9 cellular contexts compared by ENCODE assay signal in genomic region chr9:33264473-33265177, GRCh38. TPM values are rescaled to one million over a fixed set of nuclear protein-coding genes. Genes with fewer than 3 reads are reported as not detected.
A peak's percentile ranks its signal among the peaks of the same experiment; 100 is the strongest.
DNase-seq lines count a peak whose midpoint lies in the region; ATAC-seq, FAIRE-seq and TF ChIP-seq lines count a peak whose summit lies in the region.
"Had no signal": no experiment of that assay in that cellular context is flagged by ENCODE, and none has a peak within 500 bp of the region (broad histone marks: within the 10 kb centered on the region; RNA-seq: fewer than 3 reads in every experiment).

BAG1 (minus strand) TSS chr9:33264708.
CHMP5 (plus strand) TSS chr9:33265049; CDS start chr9:33265079, 30 bp downstream.

- peak; percentile 89 for ATAC-seq in GM18907 (IDR thresholded peaks at IDR 0.05; ENCODE audit: unreplicated experiment)
- ATAC-seq in HG03159 (IDR thresholded peaks at IDR 0.05; ENCODE audit: unreplicated experiment) = peak; percentile 81

- no peaks in the 10 kb centered on the region for H3K9me3 ChIP-seq in small intestine (ENCODE audit: control insufficient read depth, low read depth)

- H3K36me3 ChIP-seq in bronchial epithelial cell (ENCODE audit: control insufficient read depth, insufficient read depth, low read length) (peaks cover 14% of the 10 kb centered on the region), small intestine (ENCODE audit: control insufficient read depth in 2 of 2, insufficient read depth in 2 of 2, low read length in 2 of 2) (peaks cover 11 to 15% of the 10 kb centered on the region in 2 donors)

- TF ChIP-seq CTCF in WI38 (IDR thresholded peaks at IDR 0.05; ENCODE audit: low read depth, low read length) (0 out of 2 replicates have a peak, but pooled peaks have one; percentile 22), bronchial epithelial cell (IDR thresholded peaks at IDR 0.05; ENCODE audit: insufficient read depth, low read length, severe bottlenecking) (peak; percentile 30)

- FAIRE-seq in bronchial epithelial cell (lab: Jason Lieb, UNC) = no peak
- no peak for FAIRE-seq in small intestine (lab: Jason Lieb, UNC)
- FAIRE-seq: colon had no signal

- peaks cover 3 to 5% of the 10 kb centered on the region in 2 donors for H3K4me1 ChIP-seq in small intestine (ENCODE audit: control insufficient read depth in 2 of 2, insufficient read depth in 1 of 2, low read depth in 1 of 2, low read length in 1 of 2)

- peak within 1 kb of the TSS; percentile 86 to 90 for H3K27ac ChIP-seq in small intestine (ENCODE audit: low read depth in 1 of 2, low read length in 1 of 2)

- WGBS in small intestine, 3 donors = 0% methylated on average over 49 to 67 of the region's 67 CpGs

- DNase-seq in AG08395 (ENCODE audit: low spot score) (peak; percentile 99), NCI-H2227 treated with DMSO at 0.1 percent for 48 hours (lab: John Stamatoyannopoulos, UW) (peak; percentile 97), bronchial epithelial cell (ENCODE audit: low read depth) (peak; percentile 97), iPS-NIHi11 (ENCODE audit: low spot score) (peak; percentile 97), small intestine (peak; percentile 100)

- H3K4me3 ChIP-seq in WI38 (ENCODE audit: low read depth, low read length) (peak within 1 kb of the TSS; percentile 96), bronchial epithelial cell (ENCODE audit: low read depth, low read length) (peak within 1 kb of the TSS; percentile 86), small intestine (ENCODE audit: low read depth in 1 of 2, low read length in 2 of 2) (peak within 1 kb of the TSS; percentile 81 to 84)

- H3K27me3 ChIP-seq in bronchial epithelial cell (ENCODE audit: control insufficient read depth, insufficient read depth, low read length) (no peaks in the 10 kb centered on the region), small intestine (ENCODE audit: control insufficient read depth in 2 of 2, insufficient read depth in 2 of 2, low read length in 2 of 2) (no peaks in the 10 kb centered on the region)

RNA-seq across cellular contexts. Expression of gene BAG1, which starts in this region (rescaled TPM):
- total RNA-seq in bronchial epithelial cell = 56.5 and 68.7 TPM in 2 replicates
- polyA plus RNA-seq in small intestine = 100 to 1,000 TPM; 104 to 194 (median 160) TPM

RNA-seq across cellular contexts. Expression of gene CHMP5, which starts in this region (rescaled TPM):
- 173 and 182 TPM in 2 replicates for total RNA-seq in bronchial epithelial cell
- polyA plus RNA-seq in small intestine = 100 to 1,000 TPM in 2 of 3 donors, 10 to 100 TPM in 1; 78.1 to 212 (median 185) TPM

Comparison
In these comparisons a context has a peak if more than half of its experiments do, and no peak if none do; other contexts are left out.
1. Peak in every context shown above with its lines: DNase-seq, ATAC-seq, H3K4me3 ChIP-seq and H3K27ac ChIP-seq.